In the genomic region with DNA sequence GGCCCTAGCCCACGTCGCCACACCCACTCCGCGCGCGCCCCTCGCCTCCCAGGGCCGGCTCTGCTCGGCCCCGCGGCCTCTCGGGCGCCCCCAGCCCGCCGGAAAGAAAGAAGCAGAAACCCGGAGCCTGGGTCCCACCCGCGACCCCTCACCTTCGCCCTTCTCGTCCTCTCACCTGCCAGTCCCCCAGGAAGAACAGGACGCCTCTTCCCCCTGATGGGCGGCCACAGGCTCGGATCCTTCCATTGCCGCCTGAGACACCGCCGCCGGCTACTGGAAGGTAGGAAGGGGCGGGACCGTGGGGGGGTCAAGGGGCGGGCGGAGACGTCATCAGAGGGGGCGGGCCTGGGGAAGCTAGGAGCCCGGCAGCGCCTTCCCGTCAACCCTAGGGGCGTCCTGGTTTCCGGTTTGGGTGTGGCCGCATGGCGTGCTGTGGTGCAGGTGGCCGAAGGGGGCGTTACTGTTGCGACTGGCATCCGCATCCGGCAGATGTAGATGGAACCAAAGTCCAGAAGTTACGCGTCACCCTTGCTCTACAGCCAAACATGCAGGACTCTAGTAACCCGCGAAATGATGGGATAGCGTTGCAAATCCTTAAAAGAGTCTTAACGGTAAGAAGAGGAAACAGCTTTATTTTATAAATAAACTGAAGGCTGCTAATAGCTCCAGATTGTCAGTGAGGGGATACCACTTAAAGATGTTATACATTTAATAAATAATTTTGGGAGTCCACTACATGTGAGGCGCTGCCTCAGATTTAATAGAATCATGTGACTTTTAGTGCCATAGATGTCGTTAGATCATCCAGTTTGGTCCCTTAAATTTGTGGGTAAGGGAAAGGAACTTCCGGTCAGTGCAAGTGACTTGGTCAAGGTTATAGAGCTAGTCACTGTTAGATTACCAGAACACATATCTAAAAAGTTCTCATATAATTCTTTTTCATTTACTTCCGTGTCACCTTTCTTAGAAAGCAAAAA, we compare ENCODE assay signal across 1 cellular context.
TF ChIP-seq lines count a peak whose summit lies in the region.

A gene (minus strand): TSS at position 282 of the 977 bp plus-strand sequence. CDS start 36 bp downstream, at position 246.

TF ChIP-seq in WTC11, 78 proteins besides CTCF, POLR2A, EP300 and RAD21 (continued from another document):
- TF ChIP-seq, protein P1, sequence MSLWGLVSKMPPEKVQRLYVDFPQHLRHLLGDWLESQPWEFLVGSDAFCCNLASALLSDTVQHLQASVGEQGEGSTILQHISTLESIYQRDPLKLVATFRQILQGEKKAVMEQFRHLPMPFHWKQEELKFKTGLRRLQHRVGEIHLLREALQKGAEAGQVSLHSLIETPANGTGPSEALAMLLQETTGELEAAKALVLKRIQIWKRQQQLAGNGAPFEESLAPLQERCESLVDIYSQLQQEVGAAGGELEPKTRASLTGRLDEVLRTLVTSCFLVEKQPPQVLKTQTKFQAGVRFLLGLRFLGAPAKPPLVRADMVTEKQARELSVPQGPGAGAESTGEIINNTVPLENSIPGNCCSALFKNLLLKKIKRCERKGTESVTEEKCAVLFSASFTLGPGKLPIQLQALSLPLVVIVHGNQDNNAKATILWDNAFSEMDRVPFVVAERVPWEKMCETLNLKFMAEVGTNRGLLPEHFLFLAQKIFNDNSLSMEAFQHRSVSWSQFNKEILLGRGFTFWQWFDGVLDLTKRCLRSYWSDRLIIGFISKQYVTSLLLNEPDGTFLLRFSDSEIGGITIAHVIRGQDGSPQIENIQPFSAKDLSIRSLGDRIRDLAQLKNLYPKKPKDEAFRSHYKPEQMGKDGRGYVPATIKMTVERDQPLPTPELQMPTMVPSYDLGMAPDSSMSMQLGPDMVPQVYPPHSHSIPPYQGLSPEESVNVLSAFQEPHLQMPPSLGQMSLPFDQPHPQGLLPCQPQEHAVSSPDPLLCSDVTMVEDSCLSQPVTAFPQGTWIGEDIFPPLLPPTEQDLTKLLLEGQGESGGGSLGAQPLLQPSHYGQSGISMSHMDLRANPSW (CRISPR knock-in tag; conservative IDR thresholded peaks at IDR 0.05; ENCODE audit: low read depth), result no peak
- TF ChIP-seq, protein P2, sequence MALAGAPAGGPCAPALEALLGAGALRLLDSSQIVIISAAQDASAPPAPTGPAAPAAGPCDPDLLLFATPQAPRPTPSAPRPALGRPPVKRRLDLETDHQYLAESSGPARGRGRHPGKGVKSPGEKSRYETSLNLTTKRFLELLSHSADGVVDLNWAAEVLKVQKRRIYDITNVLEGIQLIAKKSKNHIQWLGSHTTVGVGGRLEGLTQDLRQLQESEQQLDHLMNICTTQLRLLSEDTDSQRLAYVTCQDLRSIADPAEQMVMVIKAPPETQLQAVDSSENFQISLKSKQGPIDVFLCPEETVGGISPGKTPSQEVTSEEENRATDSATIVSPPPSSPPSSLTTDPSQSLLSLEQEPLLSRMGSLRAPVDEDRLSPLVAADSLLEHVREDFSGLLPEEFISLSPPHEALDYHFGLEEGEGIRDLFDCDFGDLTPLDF (CRISPR knock-in tag; IDR thresholded peaks at IDR 0.05), result no peak
- TF ChIP-seq, protein P3, sequence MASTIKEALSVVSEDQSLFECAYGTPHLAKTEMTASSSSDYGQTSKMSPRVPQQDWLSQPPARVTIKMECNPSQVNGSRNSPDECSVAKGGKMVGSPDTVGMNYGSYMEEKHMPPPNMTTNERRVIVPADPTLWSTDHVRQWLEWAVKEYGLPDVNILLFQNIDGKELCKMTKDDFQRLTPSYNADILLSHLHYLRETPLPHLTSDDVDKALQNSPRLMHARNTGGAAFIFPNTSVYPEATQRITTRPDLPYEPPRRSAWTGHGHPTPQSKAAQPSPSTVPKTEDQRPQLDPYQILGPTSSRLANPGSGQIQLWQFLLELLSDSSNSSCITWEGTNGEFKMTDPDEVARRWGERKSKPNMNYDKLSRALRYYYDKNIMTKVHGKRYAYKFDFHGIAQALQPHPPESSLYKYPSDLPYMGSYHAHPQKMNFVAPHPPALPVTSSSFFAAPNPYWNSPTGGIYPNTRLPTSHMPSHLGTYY (CRISPR knock-in tag; IDR thresholded peaks at IDR 0.05), result no peak
- TF ChIP-seq, protein P4, sequence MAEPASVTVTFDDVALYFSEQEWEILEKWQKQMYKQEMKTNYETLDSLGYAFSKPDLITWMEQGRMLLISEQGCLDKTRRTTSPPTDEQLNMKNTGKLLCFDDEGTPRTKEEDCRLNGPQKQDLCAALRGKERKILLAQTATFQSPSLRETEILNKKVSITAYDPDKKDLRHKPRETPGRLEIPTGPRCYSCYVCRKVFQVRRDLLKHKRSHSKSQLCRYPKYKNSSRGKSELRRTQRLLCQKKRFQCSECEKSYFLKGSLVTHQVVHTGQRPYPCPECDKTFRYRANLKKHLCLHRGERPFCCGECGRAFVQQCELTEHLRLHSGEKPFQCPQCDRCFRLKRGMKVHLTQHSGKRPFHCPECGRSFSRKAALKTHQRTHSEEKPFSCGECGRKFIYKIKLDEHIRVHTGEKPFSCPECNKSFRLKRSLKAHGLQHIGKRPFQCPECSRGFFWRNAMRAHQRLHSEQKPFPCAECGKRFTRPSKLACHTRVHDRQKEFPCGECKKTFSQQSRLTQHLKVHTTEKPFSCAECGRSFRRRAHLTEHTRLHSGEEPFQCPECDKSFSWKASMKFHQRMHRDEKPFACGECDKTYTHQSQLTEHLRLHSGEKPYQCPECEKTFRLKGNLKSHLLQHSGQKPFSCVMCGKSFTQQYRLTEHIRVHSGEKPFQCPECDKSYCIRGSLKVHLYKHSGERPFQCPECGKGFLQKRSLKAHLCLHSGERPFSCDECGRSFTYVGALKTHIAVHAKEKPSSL (CRISPR knock-in tag; conservative IDR thresholded peaks at IDR 0.05), result no peak
- TF ChIP-seq SP1 (CRISPR knock-in tag; conservative IDR thresholded peaks at IDR 0.05) (peak; percentile 91), JAZF1 (CRISPR knock-in tag; IDR thresholded peaks at IDR 0.05) (no peak), ESRRA (CRISPR knock-in tag; IDR thresholded peaks at IDR 0.05; ENCODE audit: borderline replicate concordance) (no peak), ZNF138 (CRISPR knock-in tag; conservative IDR thresholded peaks at IDR 0.05) (no peak), MYBL2 (CRISPR knock-in tag; IDR thresholded peaks at IDR 0.05) (0 out of 2 replicates have a peak, but pooled peaks have one; percentile 50), NFE2L1 (CRISPR knock-in tag; IDR thresholded peaks at IDR 0.05) (no peak), NR2C2 (CRISPR knock-in tag; IDR thresholded peaks at IDR 0.05) (no peak), TEAD1 (CRISPR knock-in tag; IDR thresholded peaks at IDR 0.05) (0 out of 2 replicates have a peak, but pooled peaks have one; percentile 56), CBFB (CRISPR knock-in tag; IDR thresholded peaks at IDR 0.05; ENCODE audit: low read depth) (no peak), EMX1 (CRISPR knock-in tag; IDR thresholded peaks at IDR 0.05) (no peak), ZNF232 (CRISPR knock-in tag; IDR thresholded peaks at IDR 0.05) (no peak), CREB1 (CRISPR knock-in tag; IDR thresholded peaks at IDR 0.05) (no peak), KAT7 (CRISPR knock-in tag; IDR thresholded peaks at IDR 0.05; ENCODE audit: borderline replicate concordance) (0 out of 2 replicates have a peak, but pooled peaks have one; percentile 43), GTF2I (CRISPR knock-in tag; conservative IDR thresholded peaks at IDR 0.05) (no peak), ZNF671 (CRISPR knock-in tag; IDR thresholded peaks at IDR 0.05) (no peak), ZNF423 (CRISPR knock-in tag; IDR thresholded peaks at IDR 0.05) (no peak), ZNF317 (CRISPR knock-in tag; IDR thresholded peaks at IDR 0.05; ENCODE audit: borderline replicate concordance, low read depth) (no peak), ZNF416 (CRISPR knock-in tag; IDR thresholded peaks at IDR 0.05) (no peak), HMGA2 (CRISPR knock-in tag; IDR thresholded peaks at IDR 0.05) (no peak), FOXK1 (CRISPR knock-in tag; IDR thresholded peaks at IDR 0.05) (peak; percentile 75; the same call in 1 of the 2 replicates), NFYB (CRISPR knock-in tag; conservative IDR thresholded peaks at IDR 0.05; ENCODE audit: low read depth) (no peak), SMAD3 (CRISPR knock-in tag; IDR thresholded peaks at IDR 0.05; ENCODE audit: borderline replicate concordance) (no peak), ELF4 (CRISPR knock-in tag; IDR thresholded peaks at IDR 0.05; ENCODE audit: low read depth) (no peak), NR3C1 (CRISPR knock-in tag; conservative IDR thresholded peaks at IDR 0.05; ENCODE audit: low read depth) (no peak), ZNF219 (CRISPR knock-in tag; IDR thresholded peaks at IDR 0.05; ENCODE audit: borderline replicate concordance) (no peak), GABPB1 (CRISPR knock-in tag; IDR thresholded peaks at IDR 0.05) (peak; percentile 37; the same call in 1 of the 2 replicates)
- TF ChIP-seq, protein P5, sequence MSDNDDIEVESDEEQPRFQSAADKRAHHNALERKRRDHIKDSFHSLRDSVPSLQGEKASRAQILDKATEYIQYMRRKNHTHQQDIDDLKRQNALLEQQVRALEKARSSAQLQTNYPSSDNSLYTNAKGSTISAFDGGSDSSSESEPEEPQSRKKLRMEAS (CRISPR knock-in tag; IDR thresholded peaks at IDR 0.05), result peak; percentile 88
- TF ChIP-seq, protein P6, sequence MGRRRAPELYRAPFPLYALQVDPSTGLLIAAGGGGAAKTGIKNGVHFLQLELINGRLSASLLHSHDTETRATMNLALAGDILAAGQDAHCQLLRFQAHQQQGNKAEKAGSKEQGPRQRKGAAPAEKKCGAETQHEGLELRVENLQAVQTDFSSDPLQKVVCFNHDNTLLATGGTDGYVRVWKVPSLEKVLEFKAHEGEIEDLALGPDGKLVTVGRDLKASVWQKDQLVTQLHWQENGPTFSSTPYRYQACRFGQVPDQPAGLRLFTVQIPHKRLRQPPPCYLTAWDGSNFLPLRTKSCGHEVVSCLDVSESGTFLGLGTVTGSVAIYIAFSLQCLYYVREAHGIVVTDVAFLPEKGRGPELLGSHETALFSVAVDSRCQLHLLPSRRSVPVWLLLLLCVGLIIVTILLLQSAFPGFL (CRISPR knock-in tag; IDR thresholded peaks at IDR 0.05; ENCODE audit: borderline replicate concordance), result no peak
- TF ChIP-seq, protein P7, sequence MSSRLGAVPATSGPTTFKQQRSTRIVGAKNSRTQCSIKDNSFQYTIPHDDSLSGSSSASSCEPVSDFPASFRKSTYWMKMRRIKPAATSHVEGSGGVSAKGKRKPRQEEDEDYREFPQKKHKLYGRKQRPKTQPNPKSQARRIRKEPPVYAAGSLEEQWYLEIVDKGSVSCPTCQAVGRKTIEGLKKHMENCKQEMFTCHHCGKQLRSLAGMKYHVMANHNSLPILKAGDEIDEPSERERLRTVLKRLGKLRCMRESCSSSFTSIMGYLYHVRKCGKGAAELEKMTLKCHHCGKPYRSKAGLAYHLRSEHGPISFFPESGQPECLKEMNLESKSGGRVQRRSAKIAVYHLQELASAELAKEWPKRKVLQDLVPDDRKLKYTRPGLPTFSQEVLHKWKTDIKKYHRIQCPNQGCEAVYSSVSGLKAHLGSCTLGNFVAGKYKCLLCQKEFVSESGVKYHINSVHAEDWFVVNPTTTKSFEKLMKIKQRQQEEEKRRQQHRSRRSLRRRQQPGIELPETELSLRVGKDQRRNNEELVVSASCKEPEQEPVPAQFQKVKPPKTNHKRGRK (CRISPR knock-in tag; IDR thresholded peaks at IDR 0.05; ENCODE audit: borderline replicate concordance), result no peak
- TF ChIP-seq, protein P8, sequence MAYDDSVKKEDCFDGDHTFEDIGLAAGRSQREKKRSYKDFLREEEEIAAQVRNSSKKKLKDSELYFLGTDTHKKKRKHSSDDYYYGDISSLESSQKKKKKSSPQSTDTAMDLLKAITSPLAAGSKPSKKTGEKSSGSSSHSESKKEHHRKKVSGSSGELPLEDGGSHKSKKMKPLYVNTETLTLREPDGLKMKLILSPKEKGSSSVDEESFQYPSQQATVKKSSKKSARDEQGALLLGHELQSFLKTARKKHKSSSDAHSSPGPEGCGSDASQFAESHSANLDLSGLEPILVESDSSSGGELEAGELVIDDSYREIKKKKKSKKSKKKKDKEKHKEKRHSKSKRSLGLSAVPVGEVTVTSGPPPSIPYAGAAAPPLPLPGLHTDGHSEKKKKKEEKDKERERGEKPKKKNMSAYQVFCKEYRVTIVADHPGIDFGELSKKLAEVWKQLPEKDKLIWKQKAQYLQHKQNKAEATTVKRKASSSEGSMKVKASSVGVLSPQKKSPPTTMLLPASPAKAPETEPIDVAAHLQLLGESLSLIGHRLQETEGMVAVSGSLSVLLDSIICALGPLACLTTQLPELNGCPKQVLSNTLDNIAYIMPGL (CRISPR knock-in tag; IDR thresholded peaks at IDR 0.05), result 0 out of 2 replicates have a peak, but pooled peaks have one; percentile 54
TF ChIP-seq in WTC11: peak in this region for 13.
